Comparison of ENCODE assay signal across 23 cellular contexts in genomic region chr2:137896467-137896866, GRCh38.
"Had no signal": no experiment of that assay in that cellular context is flagged by ENCODE, and none has a peak within 500 bp of the region (broad histone marks: within the 10 kb centered on the region; RNA-seq: fewer than 3 reads in every experiment).

No MANE protein-coding gene starts in this region.

- FAIRE-seq: colon, endothelial cell of umbilical vein, islet of Langerhans, keratinocyte had no signal

- ATAC-seq: gastrocnemius medialis; heart right ventricle; left cardiac atrium; left lung; left ventricle myocardium superior; lower lobe of right lung; naive thymus-derived CD4-positive, alpha-beta T cell had no signal

- H3K9me3 ChIP-seq: esophagus muscularis mucosa, gastrocnemius medialis, heart right ventricle, left lung, lower lobe of right lung had no signal

- H3K36me3 ChIP-seq: esophagus muscularis mucosa, gastrocnemius medialis, heart right ventricle, left lung, lower lobe of right lung had no signal

- H3K4me3 ChIP-seq: coronary artery, dorsolateral prefrontal cortex, esophagus muscularis mucosa, gastrocnemius medialis, heart right ventricle, left lung, lower lobe of right lung had no signal

- DNase-seq: dermis blood vessel endothelial cell; dorsolateral prefrontal cortex; effector CD4-positive, alpha-beta T cell; effector memory CD4-positive, alpha-beta T cell; foreskin melanocyte; gastrocnemius medialis; glutamatergic neuron; head of caudate nucleus; heart right ventricle; hippocampal formation; left cardiac atrium; left lung; left ventricle myocardium superior; lower lobe of right lung; mesenchymal stem cell; midbrain; naive thymus-derived CD4-positive, alpha-beta T cell had no signal

- H3K27me3 ChIP-seq: dorsolateral prefrontal cortex, esophagus muscularis mucosa, gastrocnemius medialis, left lung had no signal

- H3K4me1 ChIP-seq: esophagus muscularis mucosa, gastrocnemius medialis, heart right ventricle, left lung, lower lobe of right lung had no signal

- H3K27ac ChIP-seq: coronary artery, dorsolateral prefrontal cortex, esophagus muscularis mucosa, gastrocnemius medialis, heart right ventricle, left lung, lower lobe of right lung had no signal
